In genomic region chr4:143359794-143360193, GRCh38 we compare ENCODE assay signal across 9 cellular contexts. TPM values are rescaled to one million over a fixed set of nuclear protein-coding genes. Genes with fewer than 3 reads are reported as not detected.
DNase-seq lines count a peak whose midpoint lies in the region; ATAC-seq and TF ChIP-seq lines count a peak whose summit lies in the region.
"Had no signal": no experiment of that assay in that cellular context is flagged by ENCODE, and none has a peak within 500 bp of the region (broad histone marks: within the 10 kb centered on the region; RNA-seq: fewer than 3 reads in every experiment).

No MANE protein-coding gene starts in this region.

- DNase-seq in brain microvascular endothelial cell (no peak), cerebellar nuclear complex (lab: John Stamatoyannopoulos, UW) (no peak), kidney tubule cell (ENCODE audit: low spot score) (no peak), epidermal melanocyte (ENCODE audit: insufficient read length, low spot score) (no peak)
- DNase-seq: Right ventricle myocardium superior had no signal

- peak overlapping the region; percentile 79 for H3K4me2 ChIP-seq in DOHH2 (ENCODE audit: low read length)

- TF ChIP-seq CTCF in DOHH2 (IDR thresholded peaks at IDR 0.05; ENCODE audit: low read depth, low read length, poor library complexity, severe bottlenecking), result no peak
- no peak for TF ChIP-seq CTCF in brain microvascular endothelial cell (IDR thresholded peaks at IDR 0.05; ENCODE audit: low read depth, low read length, missing control alignments)
- TF ChIP-seq CTCF in neutrophil (IDR thresholded peaks at IDR 0.05), result no peak

- H3K4me3 Mint-ChIP-seq in IgD-negative memory B cell, result peak overlapping the region in 3 of 4 donors; percentile 66 to 83 (median 80)

- H3K36me3 ChIP-seq in DOHH2 (ENCODE audit: control insufficient read depth, low read length), result peaks cover 8% of the 10 kb centered on the region
- no peaks in the 10 kb centered on the region for H3K36me3 ChIP-seq in brain microvascular endothelial cell (replicated peaks)
- no peaks in the 10 kb centered on the region for H3K36me3 ChIP-seq in neutrophil

- H3K9me3 Mint-ChIP-seq in IgD-negative memory B cell, result no peaks in the 10 kb centered on the region

- H3F3A ChIP-seq in DOHH2 (ENCODE audit: control insufficient read depth, insufficient read depth), result peaks cover 10% of the 10 kb centered on the region; the same call in 1 of the 2 replicates

- H3K9me2 ChIP-seq in DOHH2 (replicated peaks; ENCODE audit: control insufficient read depth, low read length), result no peaks in the 10 kb centered on the region

- peaks cover 85% of the 10 kb centered on the region for H3K79me2 ChIP-seq in DOHH2 (ENCODE audit: control insufficient read depth, low read length)

- no peaks in the 10 kb centered on the region for H4K20me1 ChIP-seq in DOHH2 (ENCODE audit: control insufficient read depth, insufficient read depth, low read depth, low read length)

- H3K27me3 ChIP-seq in DOHH2 (ENCODE audit: control insufficient read depth, low read length) (no peaks in the 10 kb centered on the region), brain microvascular endothelial cell (replicated peaks) (no peaks in the 10 kb centered on the region), neutrophil (no peaks in the 10 kb centered on the region)

- H3K27ac ChIP-seq in DOHH2 (ENCODE audit: low read depth, low read length) (peak overlapping the region; percentile 87), brain microvascular endothelial cell (peak overlapping the region; percentile 53), neutrophil (peak overlapping the region; percentile 80)

- no peaks in the 10 kb centered on the region for H3K27me3 Mint-ChIP-seq in IgD-negative memory B cell

- H3K9me3 ChIP-seq in DOHH2 (ENCODE audit: control insufficient read depth, insufficient read depth, low read length) (no peaks in the 10 kb centered on the region), neutrophil (no peaks in the 10 kb centered on the region)

- ATAC-seq in GM21717 (IDR thresholded peaks at IDR 0.05; ENCODE audit: unreplicated experiment), result no peak

- in situ Hi-C loops in brain microvascular endothelial cell (cut with HindIII; ENCODE audit: low pct_ligation_motif_present, low sequenced_read_pairs), result no loop called here

- no peaks in the 10 kb centered on the region for H3K36me3 Mint-ChIP-seq in IgD-negative memory B cell

- H3K4me3 ChIP-seq in DOHH2 (ENCODE audit: low read length), result peak overlapping the region; percentile 67
- H3K4me3 ChIP-seq in brain microvascular endothelial cell (ENCODE audit: low read depth, low read length), result no peak overlapping the region
- H3K4me3 ChIP-seq in neutrophil (ENCODE audit: low read depth in 1 of 2, low read length in 1 of 2), result peak overlapping the region; percentile 9 to 29

- peaks cover 22 to 35% (median 26%) of the 10 kb centered on the region in 3 donors for H3K4me1 Mint-ChIP-seq in IgD-negative memory B cell

- H3K27ac Mint-ChIP-seq in IgD-negative memory B cell, result peak overlapping the region; percentile 71 to 97 (median 94)

- peaks cover 87% of the 10 kb centered on the region for H3K4me1 ChIP-seq in DOHH2 (ENCODE audit: control insufficient read depth, low read length)
- peaks cover 24 to 25% of the 10 kb centered on the region in 2 experiments for H3K4me1 ChIP-seq in neutrophil (ENCODE audit: control insufficient read depth in 1 of 2, insufficient read depth in 1 of 2, low read depth in 1 of 2, low read length in 1 of 2)

RNA-seq across cellular contexts. Expression of gene GAB1, which starts 23.1 kb away (rescaled TPM):
- polyA plus RNA-seq in IgD-negative memory B cell, result 2.1 TPM
